Comparison of ENCODE assay signal across 9 cellular contexts in the genomic region with DNA sequence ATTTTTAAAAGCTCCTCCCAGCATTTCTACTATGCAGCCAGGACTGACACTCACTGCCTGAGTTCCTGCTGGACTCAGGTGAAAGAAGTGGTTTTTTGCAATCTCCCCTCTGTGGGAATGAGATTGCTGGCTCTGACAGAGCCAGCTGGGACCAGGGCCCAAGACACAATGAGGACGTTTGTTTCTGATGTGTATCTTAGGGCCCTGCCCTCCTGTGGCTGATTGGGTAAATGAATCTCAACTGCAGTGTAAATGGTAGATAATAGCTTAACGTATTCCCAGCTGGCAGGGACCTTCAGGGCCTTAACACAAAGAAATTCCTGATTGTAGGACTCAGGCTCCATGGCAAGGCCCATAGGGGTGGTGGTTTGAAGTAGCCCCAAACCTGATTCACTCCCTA.
A peak's percentile ranks its signal among the peaks of the same experiment; 100 is the strongest.
DNase-seq lines count a peak whose midpoint lies in the region; ATAC-seq and TF ChIP-seq lines count a peak whose summit lies in the region.
"Had no signal": no experiment of that assay in that cellular context is flagged by ENCODE, and none has a peak within 500 bp of the region (broad histone marks: within the 10 kb centered on the region; RNA-seq: fewer than 3 reads in every experiment).

No MANE protein-coding gene starts in this region.

- no peak overlapping the region for H3K27ac ChIP-seq in Panc1 (ENCODE audit: low read length)

- POLR2A ChIA-PET in Panc1 (lab: Charles Lee): no interaction called here

- H3K36me3 ChIP-seq in BE2C (no peaks in the 10 kb centered on the region), Panc1 (ENCODE audit: control insufficient read depth, insufficient read depth, low read length) (no peaks in the 10 kb centered on the region)

- H3K4me1 ChIP-seq in BE2C (no peaks in the 10 kb centered on the region), Panc1 (ENCODE audit: control insufficient read depth, insufficient read depth, low read length) (no peaks in the 10 kb centered on the region)

- H3K9me3 ChIP-seq in BE2C: no peaks in the 10 kb centered on the region
- H3K9me3 ChIP-seq in Panc1 (ENCODE audit: control insufficient read depth, insufficient read depth, low read depth, low read length): no peaks in the 10 kb centered on the region

- intact Hi-C loops in Panc1 (cut with micrococcal nuclease; ENCODE audit: unreplicated experiment): no loop called here

- peak; percentile 72 for ATAC-seq in Panc1
- no peak for ATAC-seq in GM21367 (IDR thresholded peaks at IDR 0.05; ENCODE audit: unreplicated experiment)
- no peak for ATAC-seq in GM21515 (IDR thresholded peaks at IDR 0.05; ENCODE audit: unreplicated experiment)

- in situ Hi-C loops in Panc1 (cut with HindIII; ENCODE audit: low pct_unique_long_range_greater_than_20kb, low sequenced_read_pairs): no loop called here

- TF ChIP-seq CTCF in BE2C (IDR thresholded peaks at IDR 0.05; ENCODE audit: low read depth, low read length) (peak; percentile 24; the same call in 1 of the 2 replicates), Panc1 (IDR thresholded peaks at IDR 0.05) (peak; percentile 37; the same call in 1 of the 2 replicates)

- H3K4me3 ChIP-seq in BE2C (ENCODE audit: low read depth, low read length): no peak overlapping the region
- no peak overlapping the region for H3K4me3 ChIP-seq in Panc1 (ENCODE audit: low read depth in 2 of 2, low read length in 2 of 2)

- CTCF ChIA-PET in Panc1 (lab: Charles Lee): interaction anchor here (0.6 kb wide), 2 partner anchors 11 to 75 kb away, joined by 3 read pairs; no protein-coding TSS in a partner anchor

- no TSS peak for BruUV-seq in Panc1 (replicated peaks; lab: Mats Ljungman, UMichigan)

- DNase-seq in BE2C (peak; percentile 6), HCEC 1CT (peak; percentile 41), Panc1 (ENCODE audit: low read depth, low spot score) (no peak), iPS-NIHi11 (ENCODE audit: low spot score) (peak; percentile 26), A172 (ENCODE audit: low spot score) (no peak)
- DNase-seq in activated naive CD4-positive, alpha-beta T cell treated with anti-CD3 and anti-CD28 coated beads, Interleukin-2, amount 50 U/mL, for 16 hours: no peak
- DNase-seq: stimulated activated CD4-positive, alpha-beta T cell treated with anti-CD3 and anti-CD28 coated beads, Interleukin-1b, Interleukin-23, amount 100 ng/mL, for 48 hours had no signal

- H3K27me3 ChIP-seq in BE2C (no peaks in the 10 kb centered on the region), Panc1 (ENCODE audit: control insufficient read depth, insufficient read depth, low read length) (no peaks in the 10 kb centered on the region)

Comparison
In these comparisons a context has a peak if more than half of its experiments do, and no peak if none do; other contexts are left out.
1. DNase-seq: peak in BE2C (single experiment), HCEC 1CT (single experiment) and iPS-NIHi11 (single experiment); none in Panc1 (single experiment), A172 (single experiment) and activated naive CD4-positive, alpha-beta T cell treated with anti-CD3 and anti-CD28 coated beads, Interleukin-2, amount 50 U/mL, for 16 hours (single experiment).